Comparison of ENCODE assay signal across 7 cellular contexts in the genomic region with DNA sequence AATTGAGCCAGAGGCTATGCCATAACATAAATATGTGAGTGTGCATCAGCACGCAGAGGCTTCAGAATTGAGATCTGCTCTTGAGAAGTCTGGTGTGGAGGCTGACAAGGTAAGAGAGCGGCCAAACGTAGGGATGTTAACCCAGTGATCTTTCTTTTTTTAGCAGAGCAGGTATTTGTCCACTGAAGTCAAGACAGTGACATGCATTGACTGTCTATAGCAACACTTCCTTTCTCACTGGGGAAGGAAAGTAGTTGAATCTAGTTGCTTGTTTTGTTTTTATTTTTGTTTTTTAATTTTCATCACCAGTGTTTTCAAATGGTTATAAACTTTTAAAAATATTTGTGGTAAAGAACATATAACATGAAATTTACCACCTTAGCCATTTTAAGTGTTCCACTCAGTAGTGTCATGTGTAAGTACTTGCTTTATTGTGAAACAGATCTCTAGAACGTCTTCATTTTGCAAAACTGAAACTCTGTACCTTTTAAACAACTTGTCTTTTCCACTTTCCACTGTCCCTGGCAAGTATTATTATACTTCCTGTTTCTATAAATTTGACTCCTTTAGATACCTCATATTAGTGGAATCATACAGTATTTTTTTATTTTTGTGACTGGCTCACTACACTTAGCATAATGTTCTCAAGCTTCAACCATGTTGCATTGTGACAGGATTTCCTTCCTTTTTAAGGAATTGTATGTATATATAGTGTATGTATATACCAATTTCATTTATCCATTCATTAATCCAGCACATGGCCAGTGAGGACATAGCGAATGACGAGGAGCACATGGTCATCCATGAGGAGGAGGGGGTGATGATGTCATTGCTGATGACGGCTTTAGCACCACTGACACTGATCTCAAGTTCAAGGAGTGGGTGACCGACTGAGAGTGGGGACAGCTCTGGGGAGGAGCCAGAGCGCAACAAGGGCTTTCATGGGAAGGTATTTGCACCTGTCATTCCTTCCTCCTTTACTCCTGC.
DNase-seq lines count a peak whose midpoint lies in the region; ATAC-seq, FAIRE-seq and TF ChIP-seq lines count a peak whose summit lies in the region.
"Not testable (repeated sequence)": the region's sequence is repeated elsewhere in the genome, so short reads cannot be mapped to it uniquely, and the experiment has no call there.

No MANE protein-coding gene starts in this region.

- POLR2A ChIA-PET in GM12878 (lab: Charles Lee): not testable (repeated sequence)

- TF ChIP-seq POLR2A in GM12878 (IDR thresholded peaks at IDR 0.05; ENCODE audit: low read depth, low read length): not testable (repeated sequence)

- DNase-seq in GM12878 (ENCODE audit: low read depth, low spot score): not testable (repeated sequence)

- not testable (repeated sequence) for TF ChIP-seq EP300 in GM12878 (IDR thresholded peaks at IDR 0.05; ENCODE audit: borderline replicate concordance in 1 of 2, control insufficient read depth in 1 of 2, low read depth in 2 of 2, low read length in 2 of 2)

- not testable (repeated sequence) for H2AFZ ChIP-seq in GM12878 (ENCODE audit: control insufficient read depth, low read depth, low read length)

- RAD21 ChIA-PET in GM12878 (lab: Charles Lee; ENCODE audit: unreplicated experiment): not testable (repeated sequence)

- intact Hi-C loops in GM12878 (cut with micrococcal nuclease; ENCODE audit: unreplicated experiment): not testable (repeated sequence)

- CTCF ChIA-PET in GM12878 (lab: Yijun Ruan, JAX): not testable (repeated sequence)

- H3K79me2 ChIP-seq in GM12878 (ENCODE audit: control insufficient read depth, insufficient read depth, low read length): not testable (repeated sequence)

- H3K4me2 ChIP-seq in GM12878 (ENCODE audit: control insufficient read depth, insufficient read depth): not testable (repeated sequence)

- not testable (repeated sequence) for TF ChIP-seq CTCF in GM12878 (IDR thresholded peaks at IDR 0.05 in 2 of 3, conservative IDR thresholded peaks at IDR 0.05 in 1 of 3; ENCODE audit: control insufficient read depth in 2 of 3, extremely low read depth in 1 of 3, insufficient read depth in 1 of 3, low read depth in 3 of 3, low read length in 3 of 3)

- ATAC-seq in GM18867 (IDR thresholded peaks at IDR 0.05; ENCODE audit: unreplicated experiment) (peak; percentile 96), GM19463 (IDR thresholded peaks at IDR 0.05; ENCODE audit: unreplicated experiment) (peak; percentile 75), GM21717 (IDR thresholded peaks at IDR 0.05; ENCODE audit: unreplicated experiment) (peak; percentile 94), HG02884 (IDR thresholded peaks at IDR 0.05; ENCODE audit: unreplicated experiment) (peak; percentile 79), HG03175 (IDR thresholded peaks at IDR 0.05; ENCODE audit: unreplicated experiment) (peak; percentile 72), HG03575 (IDR thresholded peaks at IDR 0.05; ENCODE audit: extremely low read depth, insufficient number of reproducible peaks, low FRiP score, unreplicated experiment) (peak; percentile 80), GM12878 (peak; percentile 37)

- H3K27me3 ChIP-seq in GM12878 (replicated peaks in 1 of 2; ENCODE audit: control insufficient read depth in 2 of 2, insufficient read depth in 2 of 2, low read length in 1 of 2): not testable (repeated sequence)

- TF ChIP-seq RAD21 in GM12878 (IDR thresholded peaks at IDR 0.05; ENCODE audit: insufficient read depth, low read depth, low read length): not testable (repeated sequence)

- WGBS in GM12878 (ENCODE audit: insufficient coverage, insufficient replicate concordance, low lambda C conversion rate, missing lambda C conversion rate): 54% methylated on average over 9 of the region's 9 CpGs

- SMC1A ChIA-PET in GM12878 (lab: Charles Lee; ENCODE audit: uncharacterized antibody, unreplicated experiment): not testable (repeated sequence)

- in situ Hi-C loops in GM12878 (cut with MboI): not testable (repeated sequence)

- not testable (repeated sequence) for H3K27ac ChIP-seq in GM12878 (ENCODE audit: control insufficient read depth, insufficient read depth)

- H3K9ac ChIP-seq in GM12878 (ENCODE audit: control insufficient read depth, insufficient read depth, low read length): not testable (repeated sequence)

- H3K4me1 ChIP-seq in GM12878 (ENCODE audit: control insufficient read depth, insufficient read depth, low read length): not testable (repeated sequence)

- not testable (repeated sequence) for H3K4me3 ChIP-seq in GM12878

- not testable (repeated sequence) for BruUV-seq in GM12878 (replicated peaks; lab: Mats Ljungman, UMichigan)

- H3K36me3 ChIP-seq in GM12878 (ENCODE audit: control insufficient read depth in 2 of 2, insufficient read depth in 2 of 2, low read length in 1 of 2): not testable (repeated sequence)

- not testable (repeated sequence) for H4K20me1 ChIP-seq in GM12878 (ENCODE audit: control insufficient read depth, insufficient read depth)

- peak; percentile 69 for FAIRE-seq in GM12878 (lab: Jason Lieb, UNC)

- not testable (repeated sequence) for H3K9me3 ChIP-seq in GM12878 (replicated peaks; ENCODE audit: control insufficient read depth, insufficient read depth, low read length)

Comparison
In these comparisons a context has a peak if more than half of its experiments do, and no peak if none do; other contexts are left out.
1. ATAC-seq: peak in every context shown above with its lines; median percentile 96 in GM18867; 94 in GM21717; 80 in HG03575; 79 in HG02884; 75 in GM19463; 72 in HG03175; 37 in GM12878.